In the genomic region with DNA sequence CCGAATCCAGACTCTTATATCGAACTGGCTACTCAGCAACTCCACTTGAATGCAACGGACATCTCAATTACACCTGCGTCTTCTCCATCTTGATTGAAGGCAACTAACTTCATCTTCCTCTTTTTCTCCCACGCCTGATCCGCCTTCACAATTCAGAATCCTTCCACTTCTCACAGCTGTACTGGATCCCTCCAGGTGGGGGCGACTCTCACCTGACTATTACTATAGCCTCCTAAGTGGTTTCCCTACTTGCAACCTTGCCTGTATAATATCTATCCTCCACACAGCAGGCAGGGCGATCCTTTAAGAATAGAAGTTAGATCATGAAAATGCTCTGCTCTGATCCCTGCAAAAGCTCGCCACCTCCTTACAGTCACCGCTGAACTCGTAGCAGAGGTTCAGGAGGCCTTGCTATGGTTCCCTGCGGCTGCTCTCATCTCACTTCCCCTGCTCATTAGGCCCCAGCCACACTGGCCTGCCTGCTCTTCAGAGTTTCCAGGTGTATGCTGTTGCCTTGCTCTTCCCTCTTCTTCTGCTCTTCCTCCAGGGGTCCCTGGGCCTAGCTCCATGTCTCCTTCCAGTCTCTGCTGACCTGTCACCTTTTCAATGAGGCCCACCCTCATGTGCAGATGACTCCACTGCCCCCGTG, we compare ENCODE assay signal across 10 cellular contexts. TPM values are rescaled to one million over a fixed set of nuclear protein-coding genes. Genes with fewer than 3 reads are reported as not detected.
A peak's percentile ranks its signal among the peaks of the same experiment; 100 is the strongest.
DNase-seq lines count a peak whose midpoint lies in the region; ATAC-seq, FAIRE-seq and TF ChIP-seq lines count a peak whose summit lies in the region.
"Had no signal": no experiment of that assay in that cellular context is flagged by ENCODE, and none has a peak within 500 bp of the region (broad histone marks: within the 10 kb centered on the region; RNA-seq: fewer than 3 reads in every experiment).

No MANE protein-coding gene starts in this region.

- CTCF ChIA-PET in HEK293T (lab: Yijun Ruan, JAX), result interaction anchor here (1.9 kb wide), 1 partner anchor 130 kb away, joined by 8 read pairs; no protein-coding TSS in a partner anchor

- H3K9me1 ChIP-seq in keratinocyte (ENCODE audit: control insufficient read depth, extremely low read depth, insufficient read depth, low read length), result no peaks in the 10 kb centered on the region

- no peak overlapping the region for H3K9ac ChIP-seq in keratinocyte (ENCODE audit: control insufficient read depth, extremely low read depth, insufficient read depth, low read length)

- DNase-seq in HEK293T (ENCODE audit: extremely low spot score) (peak; percentile 23), keratinocyte (ENCODE audit: low read depth, low spot score) (no peak), T1000 (lab: John Stamatoyannopoulos, UW) (no peak), left lobe of liver (ENCODE audit: low spot score) (no peak), coronary artery (ENCODE audit: low spot score) (no peak), mesenteric fat pad (ENCODE audit: low spot score) (no peak)
- DNase-seq: stimulated activated CD4-positive, alpha-beta T cell treated with anti-CD3 and anti-CD28 coated beads, Interleukin-12 subunit alpha, Interleukin-12 subunit beta, amount 100 ng/mL, for 4 hours had no signal

- no peak overlapping the region for H3K27ac ChIP-seq in DOHH2 (ENCODE audit: low read depth, low read length)
- no peak overlapping the region for H3K27ac ChIP-seq in keratinocyte (ENCODE audit: control insufficient read depth, insufficient read depth, low read length)
- no peak overlapping the region for H3K27ac ChIP-seq in coronary artery

- H3K4me3 ChIP-seq in DOHH2 (ENCODE audit: low read length) (no peak overlapping the region), keratinocyte (ENCODE audit: control insufficient read depth in 2 of 3, extremely low read depth in 1 of 3, insufficient read depth in 2 of 3, low read depth in 1 of 3, low read length in 3 of 3) (no peak overlapping the region), coronary artery (no peak overlapping the region)

- dilution Hi-C loops in keratinocyte (cut with MboI; ENCODE audit: extremely low pct_ligation_motif_present, low sequenced_read_pairs), result no loop called here

- H3K27me3 ChIP-seq in DOHH2 (ENCODE audit: control insufficient read depth, low read length) (no peaks in the 10 kb centered on the region), keratinocyte (ENCODE audit: control insufficient read depth, extremely low read depth, insufficient read depth, low read length) (no peaks in the 10 kb centered on the region)

- H3K4me1 ChIP-seq in DOHH2 (ENCODE audit: control insufficient read depth, low read length) (no peaks in the 10 kb centered on the region), keratinocyte (ENCODE audit: control insufficient read depth, extremely low read depth, insufficient read depth, low read length) (no peaks in the 10 kb centered on the region)

- H3K36me3 ChIP-seq in DOHH2 (ENCODE audit: control insufficient read depth, low read length), result no peaks in the 10 kb centered on the region
- H3K36me3 ChIP-seq in keratinocyte (ENCODE audit: control insufficient read depth in 2 of 2, extremely low read depth in 1 of 2, insufficient read depth in 2 of 2, low read length in 2 of 2), result no peaks in the 10 kb centered on the region

- H3K9me2 ChIP-seq in DOHH2 (replicated peaks; ENCODE audit: control insufficient read depth, low read length), result no peaks in the 10 kb centered on the region

- H3K9me3 ChIP-seq in DOHH2 (ENCODE audit: control insufficient read depth, insufficient read depth, low read length) (no peaks in the 10 kb centered on the region), keratinocyte (ENCODE audit: control insufficient read depth, low read depth, low read length) (no peaks in the 10 kb centered on the region)

- peak; percentile 71 for ATAC-seq in SK-N-SH treated with all-trans-retinoic acid at 6 μM for 48 hours
- ATAC-seq in left lobe of liver, result no peak

- no peak for FAIRE-seq in keratinocyte (lab: Jason Lieb, UNC)
- FAIRE-seq: astrocyte had no signal

- H4K20me1 ChIP-seq in DOHH2 (ENCODE audit: control insufficient read depth, insufficient read depth, low read depth, low read length) (no peaks in the 10 kb centered on the region), keratinocyte (ENCODE audit: control insufficient read depth, extremely low read depth, insufficient read depth, low read length) (no peaks in the 10 kb centered on the region)

- POLR2A ChIA-PET in HEK293T (lab: Yijun Ruan, JAX), result interaction anchor here (0.8 kb wide), 1 partner anchor 149 kb away, joined by 5 read pairs; no protein-coding TSS in a partner anchor

- no peaks in the 10 kb centered on the region for H3K79me2 ChIP-seq in DOHH2 (ENCODE audit: control insufficient read depth, low read length)
- H3K79me2 ChIP-seq in keratinocyte (ENCODE audit: control insufficient read depth, insufficient read depth, low read length), result no peaks in the 10 kb centered on the region

- TF ChIP-seq CTCF in DOHH2 (IDR thresholded peaks at IDR 0.05; ENCODE audit: low read depth, low read length, poor library complexity, severe bottlenecking) (peak; percentile 45), keratinocyte (optimal IDR thresholded peaks at IDR 0.05 in 1 of 3, IDR thresholded peaks at IDR 0.05 in 1 of 3, conservative IDR thresholded peaks at IDR 0.05 in 1 of 3; ENCODE audit: extremely low read depth in 1 of 3, insufficient read depth in 2 of 3, low read length in 3 of 3) (peak in 2 of 3 experiments; percentile 26 to 41), coronary artery (IDR thresholded peaks at IDR 0.05) (no peak)

- H3F3A ChIP-seq in DOHH2 (ENCODE audit: control insufficient read depth, insufficient read depth), result no peaks in the 10 kb centered on the region

- no peak overlapping the region for H2AFZ ChIP-seq in keratinocyte (ENCODE audit: control insufficient read depth, low read length)

- no peak overlapping the region for H3K4me2 ChIP-seq in DOHH2 (ENCODE audit: low read length)
- no peak overlapping the region for H3K4me2 ChIP-seq in keratinocyte (ENCODE audit: control insufficient read depth, extremely low read depth, insufficient read depth, low read depth, low read length)

TF ChIP-seq in HEK293T, 16 proteins besides CTCF, POLR2A, EP300 and RAD21:
- TF ChIP-seq TARDBP (IDR thresholded peaks at IDR 0.05), result no peak
- TF ChIP-seq ZNF384 (IDR thresholded peaks at IDR 0.05), result no peak
- no peak for TF ChIP-seq L3MBTL2 (conservative IDR thresholded peaks at IDR 0.05)
- TF ChIP-seq ELF4 (IDR thresholded peaks at IDR 0.05), result no peak
- TF ChIP-seq, protein P1, sequence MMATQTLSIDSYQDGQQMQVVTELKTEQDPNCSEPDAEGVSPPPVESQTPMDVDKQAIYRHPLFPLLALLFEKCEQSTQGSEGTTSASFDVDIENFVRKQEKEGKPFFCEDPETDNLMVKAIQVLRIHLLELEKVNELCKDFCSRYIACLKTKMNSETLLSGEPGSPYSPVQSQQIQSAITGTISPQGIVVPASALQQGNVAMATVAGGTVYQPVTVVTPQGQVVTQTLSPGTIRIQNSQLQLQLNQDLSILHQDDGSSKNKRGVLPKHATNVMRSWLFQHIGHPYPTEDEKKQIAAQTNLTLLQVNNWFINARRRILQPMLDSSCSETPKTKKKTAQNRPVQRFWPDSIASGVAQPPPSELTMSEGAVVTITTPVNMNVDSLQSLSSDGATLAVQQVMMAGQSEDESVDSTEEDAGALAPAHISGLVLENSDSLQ (IDR thresholded peaks at IDR 0.05), result no peak
- no peak for TF ChIP-seq FOXK2 (IDR thresholded peaks at IDR 0.05)
- no peak for TF ChIP-seq HDGF (IDR thresholded peaks at IDR 0.05; ENCODE audit: borderline replicate concordance)
- no peak for TF ChIP-seq FOXA1 (IDR thresholded peaks at IDR 0.05)
- TF ChIP-seq SP1 (IDR thresholded peaks at IDR 0.05), result no peak
- TF ChIP-seq CTBP1 (IDR thresholded peaks at IDR 0.05; ENCODE audit: borderline replicate concordance), result no peak
TF ChIP-seq in HEK293T: peak in this region for 0.

TF ChIP-seq in SK-N-SH treated with all-trans-retinoic acid at 6 μM for 48 hours, 23 proteins besides CTCF, POLR2A, EP300 and RAD21:
- TF ChIP-seq ZFP30 (CRISPR knock-in tag; IDR thresholded peaks at IDR 0.05) (no peak), ZNF8 (CRISPR knock-in tag; IDR thresholded peaks at IDR 0.05) (no peak), ZNF565 (CRISPR knock-in tag; conservative IDR thresholded peaks at IDR 0.05; ENCODE audit: low read depth) (no peak), GLIS3 (CRISPR knock-in tag; IDR thresholded peaks at IDR 0.05) (no peak), ARNTL (CRISPR knock-in tag; IDR thresholded peaks at IDR 0.05; ENCODE audit: borderline replicate concordance, low read depth) (no peak), ZFP3 (CRISPR knock-in tag; IDR thresholded peaks at IDR 0.05) (no peak), SNAI2 (CRISPR knock-in tag; IDR thresholded peaks at IDR 0.05) (no peak), ZNF70 (CRISPR knock-in tag; IDR thresholded peaks at IDR 0.05) (no peak)
- TF ChIP-seq, protein P2, sequence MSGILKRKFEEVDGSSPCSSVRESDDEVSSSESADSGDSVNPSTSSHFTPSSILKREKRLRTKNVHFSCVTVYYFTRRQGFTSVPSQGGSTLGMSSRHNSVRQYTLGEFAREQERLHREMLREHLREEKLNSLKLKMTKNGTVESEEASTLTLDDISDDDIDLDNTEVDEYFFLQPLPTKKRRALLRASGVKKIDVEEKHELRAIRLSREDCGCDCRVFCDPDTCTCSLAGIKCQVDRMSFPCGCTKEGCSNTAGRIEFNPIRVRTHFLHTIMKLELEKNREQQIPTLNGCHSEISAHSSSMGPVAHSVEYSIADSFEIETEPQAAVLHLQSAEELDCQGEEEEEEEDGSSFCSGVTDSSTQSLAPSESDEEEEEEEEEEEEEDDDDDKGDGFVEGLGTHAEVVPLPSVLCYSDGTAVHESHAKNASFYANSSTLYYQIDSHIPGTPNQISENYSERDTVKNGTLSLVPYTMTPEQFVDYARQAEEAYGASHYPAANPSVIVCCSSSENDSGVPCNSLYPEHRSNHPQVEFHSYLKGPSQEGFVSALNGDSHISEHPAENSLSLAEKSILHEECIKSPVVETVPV (CRISPR knock-in tag; IDR thresholded peaks at IDR 0.05), result no peak

RNA-seq across cellular contexts. Expression of a gene that starts 31.9 kb away (rescaled TPM):
- 1.0 to 2.8 TPM (median 1.4 TPM) in 3 replicates for polyA plus RNA-seq in keratinocyte
- 0.64 TPM for polyA plus RNA-seq in keratinocyte (2011; ENCODE audit: low read depth)
- 0.87 and 1.5 TPM in 2 replicates for polyA plus RNA-seq in keratinocyte (2011; cell fraction: cytosol; rRNA removed)
- 2.9 and 3.3 TPM in 2 replicates for polyA plus RNA-seq in keratinocyte (2011; cell fraction: nucleus; rRNA removed)
- polyA plus RNA-seq in keratinocyte (2012; ENCODE audit: low replicate concordance), result 1.1 and 1.4 TPM in 2 replicates
- 0.29 to 0.49 TPM (median 0.43 TPM) in 3 replicates for polyA minus RNA-seq in keratinocyte
- polyA minus RNA-seq in keratinocyte (2011; cell fraction: cytosol; rRNA and poly(A)+ RNA removed), result 0.77 TPM
- polyA minus RNA-seq in keratinocyte (2011; cell fraction: nucleus; rRNA and poly(A)+ RNA removed), result 0.21 and 0.54 TPM in 2 replicates
- total RNA-seq in left lobe of liver (0.75 TPM), mesenteric fat pad (4.0 TPM)
